In genomic region chr7:22574756-22575517, GRCh38 we compare ENCODE assay signal across 20 cellular contexts.
DNase-seq lines count a peak whose midpoint lies in the region; ATAC-seq, FAIRE-seq and TF ChIP-seq lines count a peak whose summit lies in the region.
"Had no signal": no experiment of that assay in that cellular context is flagged by ENCODE, and none has a peak within 500 bp of the region (broad histone marks: within the 10 kb centered on the region; RNA-seq: fewer than 3 reads in every experiment).

No MANE protein-coding gene starts in this region.

- CTCF ChIA-PET in endothelial cell of umbilical vein (lab: Charles Lee): interaction anchor here (0.8 to 4.7 kb wide), 3 partner anchors 13 to 153 kb away, joined by 3 to 67 read pairs (median 3); partner anchors contain the start of gene IL6

- peak; percentile 21 for FAIRE-seq in endothelial cell of umbilical vein (lab: Jason Lieb, UNC)
- FAIRE-seq: GM18507 had no signal

- H3K9me1 ChIP-seq in endothelial cell of umbilical vein (replicated peaks; ENCODE audit: control insufficient read depth, extremely low read depth, insufficient read depth, low read length): no peaks in the 10 kb centered on the region

- H3K27ac ChIP-seq in endothelial cell of umbilical vein (ENCODE audit: insufficient read depth, low read depth, low read length) (no peak overlapping the region), spleen (peak overlapping the region in 5 of 8 donors; percentile 23 to 81 (median 62)), breast epithelium (no peak overlapping the region)
- H3K27ac ChIP-seq: esophagus muscularis mucosa, thyroid gland had no signal

- dilution Hi-C loops in endothelial cell of umbilical vein (cut with MboI; ENCODE audit: extremely low pct_ligation_motif_present, low sequenced_read_pairs): loop anchor here (25.0 kb wide), 1 partner anchor 162 kb away; the partner anchor contains the start of gene IL6

- H3K79me2 ChIP-seq in endothelial cell of umbilical vein (ENCODE audit: control insufficient read depth, insufficient read depth, low read length): no peaks in the 10 kb centered on the region

- no TSS peak for BruUV-seq in endothelial cell of umbilical vein (replicated peaks; lab: Mats Ljungman, UMichigan)

- TF ChIP-seq CTCF in endothelial cell of umbilical vein (IDR thresholded peaks at IDR 0.05; ENCODE audit: extremely low read depth in 1 of 2, insufficient read depth in 1 of 2, low read depth in 1 of 2, low read length in 2 of 2): no peak
- no peak for TF ChIP-seq CTCF in spleen (IDR thresholded peaks at IDR 0.05 in 8 of 11, conservative IDR thresholded peaks at IDR 0.05 in 3 of 11)
- TF ChIP-seq CTCF in breast epithelium (IDR thresholded peaks at IDR 0.05): no peak

- H3K9me3 ChIP-seq in endothelial cell of umbilical vein (replicated peaks; ENCODE audit: control insufficient read depth, insufficient read depth, low read length) (no peaks in the 10 kb centered on the region), spleen (no peaks in the 10 kb centered on the region), breast epithelium (no peaks in the 10 kb centered on the region)
- H3K9me3 ChIP-seq: esophagus muscularis mucosa, thyroid gland had no signal

- no peak overlapping the region for H3K9ac ChIP-seq in endothelial cell of umbilical vein (replicated peaks; ENCODE audit: extremely low read depth, insufficient read depth, low read length)

- no peak for ATAC-seq in Right ventricle myocardium superior (ENCODE audit: poor library complexity)
- ATAC-seq: activated CD8-positive, alpha-beta memory T cell treated with anti-CD3 and anti-CD28 coated beads, Interleukin-2, amount 10 ng/mL, durations not matched to agents 7 days and 5 days; HCT116; sciatic nerve; stimulated activated memory B cell treated with anti-CD40 and anti-IgM and Interleukin-4, amounts not matched to agents 10 μg/mL and 1 μg/mL and 100 μg/mL, for 72 hours had no signal

- peak; percentile 62 for DNase-seq in ELR (ENCODE audit: low read depth)
- DNase-seq in NOMO-1 treated with DMSO at 0.1 percent for 48 hours (lab: John Stamatoyannopoulos, UW; ENCODE audit: unreplicated experiment): peak; percentile 70
- peak; percentile 14 for DNase-seq in endothelial cell of umbilical vein (ENCODE audit: low read depth, low spot score)
- no peak for DNase-seq in spleen
- no peak for DNase-seq in breast epithelium (ENCODE audit: low spot score in 2 of 2)
- no peak for DNase-seq in Right ventricle myocardium superior
- DNase-seq in NCI-H510A (lab: John Stamatoyannopoulos, UW): no peak
- DNase-seq: activated CD4-positive, alpha-beta T cell treated with anti-CD3 and anti-CD28 coated beads for 48 hours; activated CD8-positive, alpha-beta memory T cell treated with anti-CD3 and anti-CD28 coated beads, Interleukin-2, amount 10 ng/mL, durations not matched to agents 7 days and 5 days; effector memory CD4-positive, alpha-beta T cell; NCI-H187; nephron progenitor cell; posterior cingulate gyrus; RPMI8226; thyroid gland had no signal

- H3K36me3 ChIP-seq in endothelial cell of umbilical vein (ENCODE audit: control insufficient read depth in 2 of 2, extremely low read depth in 1 of 2, insufficient read depth in 2 of 2, low read length in 2 of 2): peaks cover 0 to 11% of the 10 kb centered on the region in 2 experiments
- H3K36me3 ChIP-seq in spleen: no peaks in the 10 kb centered on the region
- H3K36me3 ChIP-seq in breast epithelium: no peaks in the 10 kb centered on the region
- H3K36me3 ChIP-seq: thyroid gland had no signal

- WGBS in spleen, 5 donors: 58 to 68% (median 64%) methylated on average over 9 of the region's 9 CpGs

- intact Hi-C loops in endothelial cell of umbilical vein (cut with micrococcal nuclease): no loop called here
- intact Hi-C loops in spleen (cut with DNase I; ENCODE audit: low total_unique reads): no loop called here
- intact Hi-C loops in breast epithelium (cut with DNase I; ENCODE audit: low total_unique reads): no loop called here
- intact Hi-C loops in Right ventricle myocardium superior (cut with DNase I): loop anchor here (5.0 kb wide), 1 partner anchor 152 kb away; the partner anchor contains the start of gene IL6

- H3K4me3 ChIP-seq in endothelial cell of umbilical vein (replicated peaks in 1 of 3; ENCODE audit: insufficient read depth in 1 of 3, low read depth in 1 of 3, low read length in 3 of 3) (no peak overlapping the region), spleen (no peak overlapping the region), breast epithelium (no peak overlapping the region)
- H3K4me3 ChIP-seq: esophagus muscularis mucosa, thyroid gland had no signal

- no peak overlapping the region for H3K4me2 ChIP-seq in endothelial cell of umbilical vein (ENCODE audit: insufficient read depth, low read length)

- no peaks in the 10 kb centered on the region for H4K20me1 ChIP-seq in endothelial cell of umbilical vein (replicated peaks; ENCODE audit: control insufficient read depth, extremely low read depth, insufficient read depth, low read length)

- TF ChIP-seq POLR2A in endothelial cell of umbilical vein (IDR thresholded peaks at IDR 0.05; ENCODE audit: low read depth, low read length) (no peak), spleen (IDR thresholded peaks at IDR 0.05) (no peak), breast epithelium (IDR thresholded peaks at IDR 0.05) (no peak)

- H3K27me3 ChIP-seq in endothelial cell of umbilical vein (ENCODE audit: control insufficient read depth in 2 of 2, insufficient read depth in 2 of 2, low read length in 2 of 2) (no peaks in the 10 kb centered on the region), spleen (replicated peaks in 1 of 7) (no peaks in the 10 kb centered on the region), breast epithelium (peaks cover 0 to 6% of the 10 kb centered on the region in 2 donors)
- H3K27me3 ChIP-seq: esophagus muscularis mucosa, thyroid gland had no signal

- H2AFZ ChIP-seq in endothelial cell of umbilical vein (ENCODE audit: low read depth, low read length): no peak overlapping the region

- peaks cover 50% of the 10 kb centered on the region for H3K4me1 ChIP-seq in endothelial cell of umbilical vein (ENCODE audit: control insufficient read depth, extremely low read depth, insufficient read depth, low read length)
- H3K4me1 ChIP-seq in spleen: peaks cover 8 to 75% (median 45%) of the 10 kb centered on the region in 6 donors
- no peaks in the 10 kb centered on the region for H3K4me1 ChIP-seq in breast epithelium

- POLR2A ChIA-PET in endothelial cell of umbilical vein (lab: Charles Lee): no interaction called here

TF ChIP-seq in endothelial cell of umbilical vein, 7 proteins besides CTCF, POLR2A, EP300 and RAD21:
- TF ChIP-seq JUN (IDR thresholded peaks at IDR 0.05; ENCODE audit: borderline replicate concordance, insufficient read depth, insufficient read length, low read depth) (no peak), MAX (IDR thresholded peaks at IDR 0.05; ENCODE audit: insufficient read depth, insufficient read length) (no peak), POLR2AphosphoS5 (IDR thresholded peaks at IDR 0.05; ENCODE audit: insufficient read depth, low read depth, low read length) (no peak), GATA2 (IDR thresholded peaks at IDR 0.05; ENCODE audit: insufficient read depth, insufficient read length, low read depth, low read length) (no peak), FOS (IDR thresholded peaks at IDR 0.05; ENCODE audit: borderline replicate concordance, insufficient read depth, low read length) (no peak), EZH2 (IDR thresholded peaks at IDR 0.05; ENCODE audit: borderline replicate concordance, low read depth, low read length, severe bottlenecking) (no peak), MYC (IDR thresholded peaks at IDR 0.05; ENCODE audit: low read depth, low read length) (no peak)

Comparison
In these comparisons a context has a peak if more than half of its experiments do, and no peak if none do; other contexts are left out.
1. DNase-seq: peak in ELR (single experiment), NOMO-1 treated with DMSO at 0.1 percent for 48 hours (single experiment) and endothelial cell of umbilical vein (single experiment); none in spleen (single experiment), breast epithelium (0 of 2), Right ventricle myocardium superior (single experiment) and NCI-H510A (single experiment).
2. H3K27ac ChIP-seq: peak in spleen (5 of 8); none in endothelial cell of umbilical vein (single experiment) and breast epithelium (0 of 2).